ENCODE assay signal across 17 cellular contexts in the genomic region with DNA sequence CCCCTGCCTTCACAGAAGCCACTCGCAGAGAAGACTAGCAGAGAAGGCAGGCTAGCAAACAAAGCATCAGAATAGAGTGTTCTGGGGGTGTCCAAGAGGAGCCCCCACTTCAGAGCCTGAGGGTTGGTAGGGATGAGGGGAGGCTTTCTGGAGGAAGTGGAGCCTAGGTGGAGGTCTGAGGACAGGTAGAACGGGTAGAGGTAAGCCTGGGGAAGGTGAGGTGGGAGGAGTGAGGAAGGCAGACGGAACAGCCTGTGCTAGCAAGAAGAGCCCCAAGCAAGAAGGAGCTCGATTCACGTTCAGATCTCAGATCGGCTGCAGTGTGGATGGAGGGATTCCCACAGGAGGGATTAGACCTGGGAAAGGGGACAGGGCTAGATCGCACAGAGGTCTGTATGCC.
DNase-seq lines count a peak whose midpoint lies in the region; ATAC-seq and TF ChIP-seq lines count a peak whose summit lies in the region.
"Had no signal": no experiment of that assay in that cellular context is flagged by ENCODE, and none has a peak within 500 bp of the region (broad histone marks: within the 10 kb centered on the region; RNA-seq: fewer than 3 reads in every experiment).

No MANE protein-coding gene starts in this region.

- H3K27me3 ChIP-seq in RWPE2 (ENCODE audit: insufficient read depth, poor library complexity, severe bottlenecking) = no peaks in the 10 kb centered on the region
- no peaks in the 10 kb centered on the region for H3K27me3 ChIP-seq in foreskin keratinocyte
- H3K27me3 ChIP-seq: ascending aorta, hepatocyte, vagina had no signal

- DNase-seq in activated effector memory CD4-positive, alpha-beta T cell treated with anti-CD3 and anti-CD28 coated beads, Interleukin-2, amount 50 U/mL, for 16 hours = peak; percentile 37
- DNase-seq in activated effector memory CD4-positive, alpha-beta T cell treated with Interleukin-2 at 50 U/mL for 16 hours = no peak
- DNase-seq in RWPE2 (ENCODE audit: low spot score) (peak; percentile 15), foreskin keratinocyte (no peak), hypothalamus (lab: John Stamatoyannopoulos, UW) (no peak), NCI-H345 treated with DMSO at 0.1 percent for 48 hours (lab: John Stamatoyannopoulos, UW; ENCODE audit: unreplicated experiment) (no peak)
- DNase-seq in stimulated activated CD8-positive, alpha-beta memory T cell treated with anti-CD3 and anti-CD28 coated beads, Interleukin-4, amount 100 ng/mL, for 48 hours = peak; percentile 22
- no peak for DNase-seq in activated CD8-positive, alpha-beta memory T cell treated with anti-CD3 and anti-CD28 coated beads, Interleukin-2, amount 10 ng/mL, durations not matched to agents 7 days and 5 days
- DNase-seq: HCEC 1CT; kidney; naive thymus-derived CD4-positive, alpha-beta T cell; stimulated activated CD4-positive, alpha-beta T cell treated with anti-CD3 and anti-CD28 coated beads, Interleukin-4, amount 100 ng/mL, for 1 hour had no signal

- no peak overlapping the region for H3K4me3 ChIP-seq in RWPE2 (ENCODE audit: severe bottlenecking)
- H3K4me3 ChIP-seq: ascending aorta, hepatocyte, vagina had no signal

- peaks cover 62% of the 10 kb centered on the region for H3K4me1 Mint-ChIP-seq in activated CD8-positive, alpha-beta memory T cell treated with anti-CD3 and anti-CD28 coated beads, Interleukin-2, amount 10 ng/mL, durations not matched to agents 7 days and 5 days

- no peaks in the 10 kb centered on the region for H3K9me3 ChIP-seq in RWPE2 (ENCODE audit: severe bottlenecking)
- H3K9me3 ChIP-seq: ascending aorta, vagina had no signal

- H3K27ac ChIP-seq in RWPE2 (ENCODE audit: poor library complexity, severe bottlenecking) (no peak overlapping the region), foreskin keratinocyte (no peak overlapping the region)
- H3K27ac ChIP-seq: ascending aorta, hepatocyte, parathyroid adenoma, vagina had no signal

- TF ChIP-seq CTCF in RWPE2 (IDR thresholded peaks at IDR 0.05; ENCODE audit: poor library complexity, severe bottlenecking) (no peak), foreskin keratinocyte (conservative IDR thresholded peaks at IDR 0.05) (no peak)

- H3K4me1 ChIP-seq in RWPE2 (ENCODE audit: insufficient read depth, poor library complexity, severe bottlenecking) (peaks cover 6% of the 10 kb centered on the region), foreskin keratinocyte (peaks cover 14% of the 10 kb centered on the region)
- H3K4me1 ChIP-seq: ascending aorta, parathyroid adenoma, vagina had no signal

- ATAC-seq in RWPE2 (ENCODE audit: low read depth) (no peak), foreskin keratinocyte (peak; percentile 25)
- ATAC-seq in activated CD8-positive, alpha-beta memory T cell treated with anti-CD3 and anti-CD28 coated beads, Interleukin-2, amount 10 ng/mL, durations not matched to agents 7 days and 5 days = no peak
- ATAC-seq: naive thymus-derived CD4-positive, alpha-beta T cell had no signal

- no peak overlapping the region for H3K27ac Mint-ChIP-seq in activated CD8-positive, alpha-beta memory T cell treated with anti-CD3 and anti-CD28 coated beads, Interleukin-2, amount 10 ng/mL, durations not matched to agents 7 days and 5 days
- H3K27ac Mint-ChIP-seq: CD4-positive, alpha-beta T cell had no signal

- no peaks in the 10 kb centered on the region for H3K36me3 ChIP-seq in RWPE2 (ENCODE audit: low read depth)
- H3K36me3 ChIP-seq: ascending aorta, vagina had no signal

- CTCF ChIA-PET in activated CD8-positive, alpha-beta memory T cell treated with anti-CD3 and anti-CD28 coated beads, Interleukin-2, amount 10 ng/mL, durations not matched to agents 7 days and 5 days (lab: Charles Lee) = interaction anchor here (1.1 to 4.5 kb wide), 5 partner anchors 10 to 78 kb away, joined by 3 to 27 read pairs (median 6); no protein-coding TSS in a partner anchor

- no peak overlapping the region for H3K4me3 Mint-ChIP-seq in activated CD8-positive, alpha-beta memory T cell treated with anti-CD3 and anti-CD28 coated beads, Interleukin-2, amount 10 ng/mL, durations not matched to agents 7 days and 5 days
- H3K4me3 Mint-ChIP-seq: CD4-positive, alpha-beta T cell; naive thymus-derived CD4-positive, alpha-beta T cell had no signal

- H3K9me3 Mint-ChIP-seq in activated CD8-positive, alpha-beta memory T cell treated with anti-CD3 and anti-CD28 coated beads, Interleukin-2, amount 10 ng/mL, durations not matched to agents 7 days and 5 days (ENCODE audit: low read depth) = no peaks in the 10 kb centered on the region
- H3K9me3 Mint-ChIP-seq: CD4-positive, alpha-beta T cell had no signal

- H3K36me3 Mint-ChIP-seq in activated CD8-positive, alpha-beta memory T cell treated with anti-CD3 and anti-CD28 coated beads, Interleukin-2, amount 10 ng/mL, durations not matched to agents 7 days and 5 days = peaks cover 2% of the 10 kb centered on the region
- H3K36me3 Mint-ChIP-seq: naive thymus-derived CD4-positive, alpha-beta T cell had no signal

- H3K27me3 Mint-ChIP-seq in activated CD8-positive, alpha-beta memory T cell treated with anti-CD3 and anti-CD28 coated beads, Interleukin-2, amount 10 ng/mL, durations not matched to agents 7 days and 5 days = no peaks in the 10 kb centered on the region
- H3K27me3 Mint-ChIP-seq: CD4-positive, alpha-beta T cell; naive thymus-derived CD4-positive, alpha-beta T cell had no signal

Comparison
In these comparisons a context has a peak if more than half of its experiments do, and no peak if none do; other contexts are left out.
1. DNase-seq: peak in activated effector memory CD4-positive, alpha-beta T cell treated with anti-CD3 and anti-CD28 coated beads, Interleukin-2, amount 50 U/mL, for 16 hours (single experiment), RWPE2 (single experiment) and stimulated activated CD8-positive, alpha-beta memory T cell treated with anti-CD3 and anti-CD28 coated beads, Interleukin-4, amount 100 ng/mL, for 48 hours (single experiment); none in activated effector memory CD4-positive, alpha-beta T cell treated with Interleukin-2 at 50 U/mL for 16 hours (single experiment), foreskin keratinocyte (0 of 2), hypothalamus (0 of 51), activated CD8-positive, alpha-beta memory T cell treated with anti-CD3 and anti-CD28 coated beads, Interleukin-2, amount 10 ng/mL, durations not matched to agents 7 days and 5 days (single experiment) and NCI-H345 treated with DMSO at 0.1 percent for 48 hours (single experiment).